In genomic region chr5:151670953-151671636, GRCh38 we compare ENCODE assay signal across 10 cellular contexts. TPM values are rescaled to one million over a fixed set of nuclear protein-coding genes. Genes with fewer than 3 reads are reported as not detected.
DNase-seq lines count a peak whose midpoint lies in the region; ATAC-seq, FAIRE-seq and TF ChIP-seq lines count a peak whose summit lies in the region.
"Had no signal": no experiment of that assay in that cellular context is flagged by ENCODE, and none has a peak within 500 bp of the region (broad histone marks: within the 10 kb centered on the region; RNA-seq: fewer than 3 reads in every experiment).

No MANE protein-coding gene starts in this region.

- FAIRE-seq in endothelial cell of umbilical vein (lab: Jason Lieb, UNC) = no peak

- dilution Hi-C loops in endothelial cell of umbilical vein (cut with MboI; ENCODE audit: extremely low pct_ligation_motif_present, low sequenced_read_pairs) = no loop called here

- BruUV-seq in endothelial cell of umbilical vein (replicated peaks; lab: Mats Ljungman, UMichigan) = no TSS peak

- no peak overlapping the region for H2AFZ ChIP-seq in endothelial cell of umbilical vein (ENCODE audit: low read depth, low read length)

- H3K9me3 ChIP-seq in RWPE2 (ENCODE audit: severe bottlenecking) (no peaks in the 10 kb centered on the region), endothelial cell of umbilical vein (replicated peaks; ENCODE audit: control insufficient read depth, insufficient read depth, low read length) (no peaks in the 10 kb centered on the region), mucosa of descending colon (no peaks in the 10 kb centered on the region), tibial nerve (no peaks in the 10 kb centered on the region)

- peak overlapping the region; percentile 27 for H3K27ac ChIP-seq in RWPE2 (ENCODE audit: poor library complexity, severe bottlenecking)
- peak overlapping the region; percentile 97 for H3K27ac ChIP-seq in endothelial cell of umbilical vein (ENCODE audit: insufficient read depth, low read depth, low read length)
- H3K27ac ChIP-seq in tibial nerve = peak overlapping the region; percentile 63 to 95 (median 78)

- no peaks in the 10 kb centered on the region for H3K9me1 ChIP-seq in endothelial cell of umbilical vein (replicated peaks; ENCODE audit: control insufficient read depth, extremely low read depth, insufficient read depth, low read length)

- peak overlapping the region; percentile 71 for H3K9ac ChIP-seq in endothelial cell of umbilical vein (replicated peaks; ENCODE audit: extremely low read depth, insufficient read depth, low read length)

- H4K20me1 ChIP-seq in endothelial cell of umbilical vein (replicated peaks; ENCODE audit: control insufficient read depth, extremely low read depth, insufficient read depth, low read length) = no peaks in the 10 kb centered on the region

- H3K27me3 ChIP-seq in RWPE2 (ENCODE audit: insufficient read depth, poor library complexity, severe bottlenecking) (no peaks in the 10 kb centered on the region), endothelial cell of umbilical vein (ENCODE audit: control insufficient read depth in 2 of 2, insufficient read depth in 2 of 2, low read length in 2 of 2) (no peaks in the 10 kb centered on the region), tibial nerve (no peaks in the 10 kb centered on the region)

- peak overlapping the region; percentile 10 for H3K4me2 ChIP-seq in endothelial cell of umbilical vein (ENCODE audit: insufficient read depth, low read length)

- peaks cover 39% of the 10 kb centered on the region for H3K79me2 ChIP-seq in endothelial cell of umbilical vein (ENCODE audit: control insufficient read depth, insufficient read depth, low read length)

- POLR2A ChIA-PET in endothelial cell of umbilical vein (lab: Charles Lee) (interaction anchor here (0.6 to 4.0 kb wide), 9 partner anchors 10 to 100 kb away, joined by 3 to 39 read pairs (median 14); partner anchors contain the start of genes G3BP1 and SPARC), GM10248 (lab: Yijun Ruan, JAX) (no interaction called here)

- intact Hi-C loops in endothelial cell of umbilical vein (cut with micrococcal nuclease) = no loop called here
- intact Hi-C loops in mucosa of descending colon (cut with DNase I, micrococcal nuclease) = no loop called here

- TF ChIP-seq POLR2A in endothelial cell of umbilical vein (IDR thresholded peaks at IDR 0.05; ENCODE audit: low read depth, low read length) (no peak), tibial nerve (IDR thresholded peaks at IDR 0.05) (no peak)

- WGBS in tibial nerve, 2 donors = 48 to 57% methylated on average over 6 of the region's 6 CpGs

- DNase-seq in RWPE2 (ENCODE audit: low spot score) (no peak), endothelial cell of umbilical vein (ENCODE audit: low read depth, low spot score) (peak; percentile 85), mucosa of descending colon (no peak), tibial nerve (ENCODE audit: low spot score in 2 of 2) (no peak), GM10248 (ENCODE audit: extremely low spot score) (no peak), SKM-1 (lab: John Stamatoyannopoulos, UW; ENCODE audit: unreplicated experiment) (no peak), SHP77 treated with DMSO at 0.1 percent for 48 hours (lab: John Stamatoyannopoulos, UW) (no peak), D341Med (ENCODE audit: low spot score) (no peak)
- DNase-seq: activated T-cell treated with anti-CD3 and anti-CD28 coated beads, Interleukin-2, amount 50 U/mL, for 4 hours; NCI-H510A had no signal

- ATAC-seq in RWPE2 (ENCODE audit: low read depth) (0 out of 3 replicates have a peak, but pooled peaks have one; percentile 30), mucosa of descending colon (peak; percentile 16)
- ATAC-seq: activated T-cell treated with anti-CD3 and anti-CD28 coated beads, Interleukin-2, amount 50 U/mL, for 4 hours had no signal

- TF ChIP-seq EP300 in tibial nerve (IDR thresholded peaks at IDR 0.05) = no peak

- H3K36me3 ChIP-seq in RWPE2 (ENCODE audit: low read depth) (peaks cover 93% of the 10 kb centered on the region), endothelial cell of umbilical vein (ENCODE audit: control insufficient read depth in 2 of 2, extremely low read depth in 1 of 2, insufficient read depth in 2 of 2, low read length in 2 of 2) (peaks cover 58 to 63% of the 10 kb centered on the region in 2 experiments), mucosa of descending colon (ENCODE audit: low read depth) (no peaks in the 10 kb centered on the region), tibial nerve (peaks cover 0 to 93% (median 12%) of the 10 kb centered on the region in 3 donors)

- no peak for TF ChIP-seq CTCF in RWPE2 (IDR thresholded peaks at IDR 0.05; ENCODE audit: poor library complexity, severe bottlenecking)
- TF ChIP-seq CTCF in endothelial cell of umbilical vein (IDR thresholded peaks at IDR 0.05; ENCODE audit: extremely low read depth in 1 of 2, insufficient read depth in 1 of 2, low read depth in 1 of 2, low read length in 2 of 2) = no peak
- TF ChIP-seq CTCF in mucosa of descending colon (IDR thresholded peaks at IDR 0.05) = no peak
- no peak for TF ChIP-seq CTCF in tibial nerve (IDR thresholded peaks at IDR 0.05)
- no peak for TF ChIP-seq CTCF in GM10248 (IDR thresholded peaks at IDR 0.05; ENCODE audit: control extremely low read depth, extremely low read depth, low read depth, missing control alignments)

- no peak overlapping the region for H3K4me3 ChIP-seq in RWPE2 (ENCODE audit: severe bottlenecking)
- H3K4me3 ChIP-seq in endothelial cell of umbilical vein (replicated peaks in 1 of 3; ENCODE audit: insufficient read depth in 1 of 3, low read depth in 1 of 3, low read length in 3 of 3) = peak overlapping the region in 1 of 3 experiments; percentile 9
- H3K4me3 ChIP-seq in mucosa of descending colon = no peak overlapping the region
- no peak overlapping the region for H3K4me3 ChIP-seq in tibial nerve

- H3K4me1 ChIP-seq in RWPE2 (ENCODE audit: insufficient read depth, poor library complexity, severe bottlenecking) = peaks cover 13% of the 10 kb centered on the region
- H3K4me1 ChIP-seq in endothelial cell of umbilical vein (ENCODE audit: control insufficient read depth, extremely low read depth, insufficient read depth, low read length) = peaks cover 78% of the 10 kb centered on the region
- peaks cover 6% of the 10 kb centered on the region for H3K4me1 ChIP-seq in mucosa of descending colon (ENCODE audit: low read depth)
- H3K4me1 ChIP-seq in tibial nerve = peaks cover 4 to 97% (median 57%) of the 10 kb centered on the region in 4 donors

- CTCF ChIA-PET in endothelial cell of umbilical vein (lab: Charles Lee) (interaction anchor here (0.8 to 7.1 kb wide), 13 partner anchors 9 to 224 kb away, joined by 3 to 93 read pairs (median 11); partner anchors contain the start of genes SLC36A1 and SPARC), GM10248 (lab: Yijun Ruan, JAX) (interaction anchor here (0.6 to 8.0 kb wide), 14 partner anchors 9 to 226 kb away, joined by 3 to 72 read pairs (median 4); partner anchors contain the start of genes G3BP1 and SPARC)

TF ChIP-seq in endothelial cell of umbilical vein, 7 proteins besides CTCF, POLR2A, EP300 and RAD21:
- TF ChIP-seq MYC (IDR thresholded peaks at IDR 0.05; ENCODE audit: low read depth, low read length) (no peak), JUN (IDR thresholded peaks at IDR 0.05; ENCODE audit: borderline replicate concordance, insufficient read depth, insufficient read length, low read depth) (peak; percentile 67), FOS (IDR thresholded peaks at IDR 0.05; ENCODE audit: borderline replicate concordance, insufficient read depth, low read length) (peak; percentile 85), GATA2 (IDR thresholded peaks at IDR 0.05; ENCODE audit: insufficient read depth, insufficient read length, low read depth, low read length) (no peak), POLR2AphosphoS5 (IDR thresholded peaks at IDR 0.05; ENCODE audit: insufficient read depth, low read depth, low read length) (peak; percentile 74), MAX (IDR thresholded peaks at IDR 0.05; ENCODE audit: insufficient read depth, insufficient read length) (no peak), EZH2 (IDR thresholded peaks at IDR 0.05; ENCODE audit: borderline replicate concordance, low read depth, low read length, severe bottlenecking) (no peak)

RNA-seq across cellular contexts. Expression of gene SPARC, which starts 15.6 kb away (rescaled TPM):
- total RNA-seq in endothelial cell of umbilical vein (3,114 and 3,174 TPM in 2 replicates), mucosa of descending colon (100 to 1,000 TPM in 2 of 3 donors, 10 to 100 TPM in 1; 78.0 to 410 (median 227) TPM), tibial nerve (1,000 to 10,000 TPM in 3 of 4 donors, 100 to 1,000 TPM in 1; 918 to 2,129 (median 1,501) TPM)
- 2,962 and 4,504 TPM in 2 replicates for polyA plus RNA-seq in endothelial cell of umbilical vein
- 4,210 and 4,435 TPM in 2 replicates for polyA plus RNA-seq in endothelial cell of umbilical vein (2011; cell fraction: cytosol; rRNA removed)
- polyA plus RNA-seq in endothelial cell of umbilical vein (2011; cell fraction: nucleus; rRNA removed) = 2,027 and 2,207 TPM in 2 replicates
- polyA plus RNA-seq in endothelial cell of umbilical vein (2012) = 2,846 and 4,039 TPM in 2 replicates
- 3,279 and 4,325 TPM in 2 replicates for polyA minus RNA-seq in endothelial cell of umbilical vein
- not detected for polyA minus RNA-seq in endothelial cell of umbilical vein (2011; cell fraction: cytosol; rRNA and poly(A)+ RNA removed)
- polyA minus RNA-seq in endothelial cell of umbilical vein (2011; cell fraction: nucleus; rRNA and poly(A)+ RNA removed) = 606 and 627 TPM in 2 replicates

Comparison
In these comparisons a context has a peak if more than half of its experiments do, and no peak if none do; other contexts are left out.
1. H3K27ac ChIP-seq: peak in every context shown above with its lines; median percentile 97 in endothelial cell of umbilical vein; 78 in tibial nerve; 27 in RWPE2.